ENCODE assay signal across 1 cellular context in genomic region chr14:101225729-101226152, GRCh38.
TF ChIP-seq lines count a peak whose summit lies in the region.

No MANE protein-coding gene starts in this region.

TF ChIP-seq in HepG2, 621 proteins besides CTCF, POLR2A, EP300 and RAD21:
- TF ChIP-seq TFDP1 (CRISPR knock-in tag; IDR thresholded peaks at IDR 0.05; ENCODE audit: borderline replicate concordance) = no peak
- no peak for TF ChIP-seq BRD4 (CRISPR knock-in tag; IDR thresholded peaks at IDR 0.05)
- no peak for TF ChIP-seq MEIS2 (CRISPR knock-in tag; IDR thresholded peaks at IDR 0.05)
- TF ChIP-seq ETV5 (CRISPR knock-in tag; IDR thresholded peaks at IDR 0.05; ENCODE audit: borderline replicate concordance) = no peak
- no peak for TF ChIP-seq ZNF451 (CRISPR knock-in tag; IDR thresholded peaks at IDR 0.05)
- TF ChIP-seq ZNF549 (CRISPR knock-in tag; IDR thresholded peaks at IDR 0.05) = no peak
- no peak for TF ChIP-seq TEF (CRISPR knock-in tag; IDR thresholded peaks at IDR 0.05)
- TF ChIP-seq E2F2 (CRISPR knock-in tag; IDR thresholded peaks at IDR 0.05; ENCODE audit: borderline replicate concordance) = no peak
- no peak for TF ChIP-seq ZNF350 (CRISPR knock-in tag; IDR thresholded peaks at IDR 0.05; ENCODE audit: borderline replicate concordance, low read depth)
- no peak for TF ChIP-seq WIZ (CRISPR knock-in tag; IDR thresholded peaks at IDR 0.05)
- no peak for TF ChIP-seq PLRG1 (conservative IDR thresholded peaks at IDR 0.05)
- TF ChIP-seq GPN1 (CRISPR knock-in tag; IDR thresholded peaks at IDR 0.05; ENCODE audit: borderline replicate concordance) = no peak
- TF ChIP-seq ZNF577 (CRISPR knock-in tag; IDR thresholded peaks at IDR 0.05; ENCODE audit: borderline replicate concordance, low read depth) = no peak
- no peak for TF ChIP-seq DZIP1 (CRISPR knock-in tag; IDR thresholded peaks at IDR 0.05)
- no peak for TF ChIP-seq ZNF225 (CRISPR knock-in tag; IDR thresholded peaks at IDR 0.05)
- TF ChIP-seq AFF4 (CRISPR knock-in tag; IDR thresholded peaks at IDR 0.05) = no peak
- no peak for TF ChIP-seq JDP2 (CRISPR knock-in tag; IDR thresholded peaks at IDR 0.05; ENCODE audit: borderline replicate concordance)
- no peak for TF ChIP-seq ARID5B (CRISPR knock-in tag; IDR thresholded peaks at IDR 0.05)
